ENCODE assay signal across 1 cellular context in the genomic region with DNA sequence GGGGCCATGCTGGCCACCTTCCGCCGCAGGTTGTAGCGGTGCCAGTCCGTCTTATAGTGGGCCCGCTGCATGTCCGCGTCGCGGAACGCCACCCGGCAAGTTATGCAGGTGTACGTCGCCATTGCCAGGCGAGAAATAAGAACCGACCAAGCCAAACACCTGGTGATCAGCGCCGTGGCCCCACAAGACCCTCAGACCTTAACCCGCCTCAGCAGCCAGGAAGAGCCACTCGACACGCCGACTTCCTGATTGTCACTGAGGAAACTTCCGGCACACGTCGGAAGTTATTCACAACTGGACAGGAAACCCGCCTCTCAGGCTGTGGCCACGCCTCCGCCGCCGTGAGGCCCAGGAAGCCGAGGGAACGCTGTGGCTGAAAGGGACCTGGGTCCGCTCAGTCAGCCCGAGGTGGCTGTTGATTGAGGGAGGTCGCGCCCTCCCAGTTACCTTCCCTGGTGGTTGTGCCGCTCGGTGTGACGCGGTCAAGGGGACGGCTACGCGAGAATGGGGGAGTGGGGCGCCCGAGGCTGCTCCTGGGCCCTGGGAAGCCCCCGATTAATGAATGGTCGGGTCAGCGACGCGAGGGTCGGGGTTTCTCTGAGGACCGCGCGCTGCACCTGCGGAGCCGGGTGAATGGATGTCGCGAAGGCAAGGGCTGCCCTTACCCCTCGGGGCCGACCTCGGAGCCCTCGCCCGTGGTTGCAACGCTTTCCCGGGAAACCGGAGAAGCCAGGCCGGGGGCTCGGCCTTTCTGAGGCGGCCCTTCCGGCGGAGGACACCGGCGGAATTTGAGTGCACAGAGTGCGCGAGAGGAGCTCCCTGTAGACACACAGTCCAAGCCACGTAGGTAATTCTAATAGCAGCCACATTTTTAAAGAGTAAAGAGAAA.
A peak's percentile ranks its signal among the peaks of the same experiment; 100 is the strongest.
TF ChIP-seq lines count a peak whose summit lies in the region.

A gene with protein sequence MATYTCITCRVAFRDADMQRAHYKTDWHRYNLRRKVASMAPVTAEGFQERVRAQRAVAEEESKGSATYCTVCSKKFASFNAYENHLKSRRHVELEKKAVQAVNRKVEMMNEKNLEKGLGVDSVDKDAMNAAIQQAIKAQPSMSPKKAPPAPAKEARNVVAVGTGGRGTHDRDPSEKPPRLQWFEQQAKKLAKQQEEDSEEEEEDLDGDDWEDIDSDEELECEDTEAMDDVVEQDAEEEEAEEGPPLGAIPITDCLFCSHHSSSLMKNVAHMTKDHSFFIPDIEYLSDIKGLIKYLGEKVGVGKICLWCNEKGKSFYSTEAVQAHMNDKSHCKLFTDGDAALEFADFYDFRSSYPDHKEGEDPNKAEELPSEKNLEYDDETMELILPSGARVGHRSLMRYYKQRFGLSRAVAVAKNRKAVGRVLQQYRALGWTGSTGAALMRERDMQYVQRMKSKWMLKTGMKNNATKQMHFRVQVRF (minus strand): TSS at position 257 of the 889 bp plus-strand sequence. CDS start 135 bp downstream, at position 122.

TF ChIP-seq in liver, 16 proteins besides CTCF, POLR2A, EP300 and RAD21 (continued from another document):
- TF ChIP-seq, protein P1, sequence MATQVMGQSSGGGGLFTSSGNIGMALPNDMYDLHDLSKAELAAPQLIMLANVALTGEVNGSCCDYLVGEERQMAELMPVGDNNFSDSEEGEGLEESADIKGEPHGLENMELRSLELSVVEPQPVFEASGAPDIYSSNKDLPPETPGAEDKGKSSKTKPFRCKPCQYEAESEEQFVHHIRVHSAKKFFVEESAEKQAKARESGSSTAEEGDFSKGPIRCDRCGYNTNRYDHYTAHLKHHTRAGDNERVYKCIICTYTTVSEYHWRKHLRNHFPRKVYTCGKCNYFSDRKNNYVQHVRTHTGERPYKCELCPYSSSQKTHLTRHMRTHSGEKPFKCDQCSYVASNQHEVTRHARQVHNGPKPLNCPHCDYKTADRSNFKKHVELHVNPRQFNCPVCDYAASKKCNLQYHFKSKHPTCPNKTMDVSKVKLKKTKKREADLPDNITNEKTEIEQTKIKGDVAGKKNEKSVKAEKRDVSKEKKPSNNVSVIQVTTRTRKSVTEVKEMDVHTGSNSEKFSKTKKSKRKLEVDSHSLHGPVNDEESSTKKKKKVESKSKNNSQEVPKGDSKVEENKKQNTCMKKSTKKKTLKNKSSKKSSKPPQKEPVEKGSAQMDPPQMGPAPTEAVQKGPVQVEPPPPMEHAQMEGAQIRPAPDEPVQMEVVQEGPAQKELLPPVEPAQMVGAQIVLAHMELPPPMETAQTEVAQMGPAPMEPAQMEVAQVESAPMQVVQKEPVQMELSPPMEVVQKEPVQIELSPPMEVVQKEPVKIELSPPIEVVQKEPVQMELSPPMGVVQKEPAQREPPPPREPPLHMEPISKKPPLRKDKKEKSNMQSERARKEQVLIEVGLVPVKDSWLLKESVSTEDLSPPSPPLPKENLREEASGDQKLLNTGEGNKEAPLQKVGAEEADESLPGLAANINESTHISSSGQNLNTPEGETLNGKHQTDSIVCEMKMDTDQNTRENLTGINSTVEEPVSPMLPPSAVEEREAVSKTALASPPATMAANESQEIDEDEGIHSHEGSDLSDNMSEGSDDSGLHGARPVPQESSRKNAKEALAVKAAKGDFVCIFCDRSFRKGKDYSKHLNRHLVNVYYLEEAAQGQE (IDR thresholded peaks at IDR 0.05) = peak; percentile 91
